11 cellular contexts compared by ENCODE assay signal in genomic region chr7:104971290-104972071, GRCh38. TPM values are rescaled to one million over a fixed set of nuclear protein-coding genes. Genes with fewer than 3 reads are reported as not detected.
A peak's percentile ranks its signal among the peaks of the same experiment; 100 is the strongest.
DNase-seq lines count a peak whose midpoint lies in the region; ATAC-seq and TF ChIP-seq lines count a peak whose summit lies in the region.
"Had no signal": no experiment of that assay in that cellular context is flagged by ENCODE, and none has a peak within 500 bp of the region (broad histone marks: within the 10 kb centered on the region; RNA-seq: fewer than 3 reads in every experiment).

No MANE protein-coding gene starts in this region.

- no peak overlapping the region for H2AFZ ChIP-seq in SK-N-SH (ENCODE audit: low read depth)

- CTCF ChIA-PET in SK-N-SH (lab: Yijun Ruan, JAX) = interaction anchor here (0.6 to 4.8 kb wide), 3 partner anchors 7 to 424 kb away, joined by 3 to 38 read pairs (median 3); no protein-coding TSS in a partner anchor

- DNase-seq in SK-N-SH (no peak), coronary artery (ENCODE audit: low spot score) (no peak), lung (ENCODE audit: low spot score) (no peak), type B pancreatic cell (ENCODE audit: extremely low spot score, unreplicated experiment) (no peak), ecto neural progenitor cell (ENCODE audit: low spot score) (no peak)
- DNase-seq in stimulated activated CD4-positive, alpha-beta T cell treated with anti-CD3 and anti-CD28 coated beads, Interleukin-15, amount 100 ng/mL, for 24 hours = no peak
- DNase-seq: NCI-H1105, WERI-Rb-1 had no signal

- H3K27ac ChIP-seq in SK-N-SH (ENCODE audit: low read depth in 2 of 2, low read length in 1 of 2) (peak overlapping the region in 1 of 2 experiments; percentile 89; a peak in 2 of 4 replicates), coronary artery (peak overlapping the region; percentile 42 to 86), lung (ENCODE audit: low read depth in 1 of 2, low read length in 1 of 2) (peak overlapping the region; percentile 47 to 86)
- H3K27ac ChIP-seq: WERI-Rb-1 had no signal

- H4K20me1 ChIP-seq in SK-N-SH (ENCODE audit: insufficient read depth) = no peaks in the 10 kb centered on the region

- H3K9me3 ChIP-seq in SK-N-SH (no peaks in the 10 kb centered on the region), lung (ENCODE audit: control insufficient read depth in 2 of 2, insufficient read depth in 1 of 2, low read length in 1 of 2) (no peaks in the 10 kb centered on the region)

- no peak for TF ChIP-seq EP300 in SK-N-SH (IDR thresholded peaks at IDR 0.05; ENCODE audit: borderline replicate concordance in 1 of 2, low read depth in 1 of 2, low read length in 1 of 2)

- H3K27me3 ChIP-seq in SK-N-SH (ENCODE audit: insufficient read depth) (no peaks in the 10 kb centered on the region), lung (ENCODE audit: control insufficient read depth, insufficient read depth) (no peaks in the 10 kb centered on the region)

- peaks cover 4 to 45% of the 10 kb centered on the region in 2 experiments; a peak in 3 of 4 replicates for H3K4me1 ChIP-seq in SK-N-SH (ENCODE audit: control insufficient read depth in 1 of 2, insufficient read depth in 2 of 2, low read depth in 1 of 2, low read length in 1 of 2)
- peaks cover 6 to 9% of the 10 kb centered on the region in 2 donors for H3K4me1 ChIP-seq in lung (ENCODE audit: control insufficient read depth in 2 of 2, insufficient read depth in 2 of 2, low read length in 2 of 2)

- peaks cover 5% of the 10 kb centered on the region for H3K36me3 Mint-ChIP-seq in type B pancreatic cell

- H3K4me2 ChIP-seq in SK-N-SH = peak overlapping the region; percentile 46

- peaks cover 4% of the 10 kb centered on the region for H3K9me3 Mint-ChIP-seq in type B pancreatic cell
- H3K9me3 Mint-ChIP-seq: central memory CD8-positive, alpha-beta T cell had no signal

- H3K36me3 ChIP-seq in SK-N-SH (replicated peaks in 1 of 2; ENCODE audit: control insufficient read depth in 1 of 2, insufficient read depth in 2 of 2, low read length in 1 of 2) (no peaks in the 10 kb centered on the region), lung (ENCODE audit: control insufficient read depth in 2 of 2, insufficient read depth in 2 of 2, low read length in 2 of 2) (no peaks in the 10 kb centered on the region)
- H3K36me3 ChIP-seq: WERI-Rb-1 had no signal

- H3F3A ChIP-seq in SK-N-SH (replicated peaks; ENCODE audit: insufficient read depth) = peaks cover 42% of the 10 kb centered on the region

- TF ChIP-seq CTCF in SK-N-SH (IDR thresholded peaks at IDR 0.05) (no peak), coronary artery (IDR thresholded peaks at IDR 0.05) (no peak), lung (IDR thresholded peaks at IDR 0.05; ENCODE audit: control extremely low read depth, extremely low read depth) (no peak), type B pancreatic cell (conservative IDR thresholded peaks at IDR 0.05) (no peak)

- TF ChIP-seq RAD21 in SK-N-SH (IDR thresholded peaks at IDR 0.05; ENCODE audit: low read length) = no peak

- H3K4me3 Mint-ChIP-seq in type B pancreatic cell = no peak overlapping the region
- H3K4me3 Mint-ChIP-seq: central memory CD8-positive, alpha-beta T cell had no signal

- WGBS in SK-N-SH (ENCODE audit: low lambda C conversion rate) = 77% methylated on average over 3 of the region's 3 CpGs
- WGBS in lung, 2 donors = 60 to 81% methylated on average over 3 of the region's 3 CpGs

- H3K9ac ChIP-seq in SK-N-SH = 0 out of 2 replicates have a peak overlapping the region, but pooled peaks have one; percentile 43

- peaks cover 19% of the 10 kb centered on the region for H3K4me1 Mint-ChIP-seq in type B pancreatic cell (ENCODE audit: unreplicated experiment)
- H3K4me1 Mint-ChIP-seq: central memory CD8-positive, alpha-beta T cell had no signal

- H3K4me3 ChIP-seq in SK-N-SH (ENCODE audit: low read depth in 2 of 2, low read length in 1 of 2) (no peak overlapping the region), coronary artery (no peak overlapping the region), lung (no peak overlapping the region)

- no peaks in the 10 kb centered on the region for H3K27me3 Mint-ChIP-seq in type B pancreatic cell
- H3K27me3 Mint-ChIP-seq: central memory CD8-positive, alpha-beta T cell had no signal

- H3K27ac Mint-ChIP-seq in type B pancreatic cell = peak overlapping the region; percentile 71

- ATAC-seq in SK-N-SH treated with all-trans-retinoic acid at 6 μM for 48 hours = no peak
- ATAC-seq in lung (ENCODE audit: insufficient read depth, low FRiP score) = peak; percentile 64
- ATAC-seq in HG03565 (IDR thresholded peaks at IDR 0.05; ENCODE audit: unreplicated experiment) = no peak

- POLR2A ChIA-PET in SK-N-SH (lab: Yijun Ruan, JAX) = interaction anchor here (0.8 kb wide), 1 partner anchor 12 kb away, joined by 3 read pairs; no protein-coding TSS in a partner anchor

- H3K79me2 ChIP-seq in SK-N-SH (ENCODE audit: insufficient read depth) = no peaks in the 10 kb centered on the region

- H3K9me2 ChIP-seq in SK-N-SH = no peaks in the 10 kb centered on the region

TF ChIP-seq in SK-N-SH, 30 proteins besides CTCF, POLR2A, EP300 and RAD21:
- TF ChIP-seq SMC3 (IDR thresholded peaks at IDR 0.05; ENCODE audit: low read depth, low read length) (no peak), RXRA (IDR thresholded peaks at IDR 0.05; ENCODE audit: borderline replicate concordance, low read depth) (no peak), MAX (IDR thresholded peaks at IDR 0.05; ENCODE audit: low read depth) (no peak), FOXJ3 (CRISPR knock-in tag; IDR thresholded peaks at IDR 0.05) (no peak), TEAD4 (IDR thresholded peaks at IDR 0.05; ENCODE audit: borderline replicate concordance, insufficient read depth) (no peak), SIN3A (IDR thresholded peaks at IDR 0.05; ENCODE audit: borderline replicate concordance, low read depth, low read length) (no peak), USF2 (IDR thresholded peaks at IDR 0.05; ENCODE audit: borderline replicate concordance, low read depth, low read length) (no peak)

TF ChIP-seq in SK-N-SH treated with all-trans-retinoic acid at 6 μM for 48 hours, 23 proteins besides CTCF, POLR2A, EP300 and RAD21:
- TF ChIP-seq ZC3H10 (CRISPR knock-in tag; IDR thresholded peaks at IDR 0.05) = no peak
- no peak for TF ChIP-seq SNAI2 (CRISPR knock-in tag; IDR thresholded peaks at IDR 0.05)

RNA-seq across cellular contexts. Expression of gene KMT2E, which starts 42.5 kb away (rescaled TPM):
- 6.4 and 6.9 TPM in 2 replicates for polyA plus RNA-seq in SK-N-SH (2012; rRNA removed)
- polyA plus RNA-seq in SK-N-SH (2012; cell fraction: cytosol; rRNA removed) = 9.0 and 9.1 TPM in 2 replicates
- polyA plus RNA-seq in SK-N-SH (2012; cell fraction: nucleus; rRNA removed) = 18.7 and 26.4 TPM in 2 replicates
- total RNA-seq in lung = 100 to 1,000 TPM in 1 of 2 donors, 10 to 100 TPM in 1; 94.6 to 277 TPM
- 10 to 100 TPM; 20.3 to 30.9 TPM for polyA plus RNA-seq in lung
- 63.0 and 75.6 TPM in 2 replicates for total RNA-seq in type B pancreatic cell (ENCODE audit: low replicate concordance)
